33 cellular contexts compared by ENCODE assay signal in genomic region chr2:64848363-64848762, GRCh38.
DNase-seq lines count a peak whose midpoint lies in the region; ATAC-seq, FAIRE-seq and TF ChIP-seq lines count a peak whose summit lies in the region.
"Had no signal": no experiment of that assay in that cellular context is flagged by ENCODE, and none has a peak within 500 bp of the region (broad histone marks: within the 10 kb centered on the region; RNA-seq: fewer than 3 reads in every experiment).

No MANE protein-coding gene starts in this region.

- no peak overlapping the region for H3K27ac ChIP-seq in CD4-positive, alpha-beta memory T cell (ENCODE audit: low read depth, low read length)
- H3K27ac ChIP-seq: GM23248, thyroid gland had no signal

- CTCF ChIA-PET in CD4-positive, alpha-beta memory T cell (lab: Charles Lee; ENCODE audit: partially characterized antibody): interaction anchor here (0.9 to 1.6 kb wide), 5 partner anchors 12 to 241 kb away, joined by 3 to 4 read pairs (median 3); no protein-coding TSS in a partner anchor

- no peaks in the 10 kb centered on the region for H3K4me1 ChIP-seq in CD4-positive, alpha-beta memory T cell (ENCODE audit: insufficient read depth, low read length)
- H3K4me1 ChIP-seq: thyroid gland had no signal

- no peaks in the 10 kb centered on the region for H3K36me3 ChIP-seq in bronchial epithelial cell (ENCODE audit: control insufficient read depth, insufficient read depth, low read length)
- no peaks in the 10 kb centered on the region for H3K36me3 ChIP-seq in CD4-positive, alpha-beta memory T cell (ENCODE audit: insufficient read depth, low read length)
- H3K36me3 ChIP-seq: esophagus squamous epithelium, thyroid gland had no signal

- intact Hi-C loops in CD4-positive, alpha-beta memory T cell (cut with micrococcal nuclease): no loop called here

- no peaks in the 10 kb centered on the region for H3K27me3 ChIP-seq in bronchial epithelial cell (ENCODE audit: control insufficient read depth, insufficient read depth, low read length)
- H3K27me3 ChIP-seq in CD4-positive, alpha-beta memory T cell (ENCODE audit: insufficient read depth, low read length): no peaks in the 10 kb centered on the region
- H3K27me3 ChIP-seq: esophagus squamous epithelium, thyroid gland had no signal

- peaks cover 0 to 7% of the 10 kb centered on the region in 2 donors for H3K36me3 Mint-ChIP-seq in naive B cell
- no peaks in the 10 kb centered on the region for H3K36me3 Mint-ChIP-seq in type B pancreatic cell
- no peaks in the 10 kb centered on the region for H3K36me3 Mint-ChIP-seq in CD4-positive, alpha-beta memory T cell
- H3K36me3 Mint-ChIP-seq: naive thymus-derived CD8-positive, alpha-beta T cell had no signal

- H3K4me3 ChIP-seq in bronchial epithelial cell (ENCODE audit: low read depth, low read length): no peak overlapping the region
- H3K4me3 ChIP-seq in CD4-positive, alpha-beta memory T cell (ENCODE audit: low read length in 2 of 2): no peak overlapping the region
- H3K4me3 ChIP-seq: esophagus squamous epithelium, GM23248, thyroid gland had no signal

- H3K4me3 Mint-ChIP-seq in naive B cell (peak overlapping the region in 2 of 8 donors; percentile 8 to 12), type B pancreatic cell (no peak overlapping the region)
- H3K4me3 Mint-ChIP-seq in CD4-positive, alpha-beta memory T cell: no peak overlapping the region
- H3K4me3 Mint-ChIP-seq: endodermal cell; HFFc6; naive thymus-derived CD8-positive, alpha-beta T cell; stimulated activated naive CD8-positive, alpha-beta T cell treated with anti-CD3 and anti-CD28 coated beads, Interleukin-15, amount 100 ng/mL, for 72 hours; T-helper 1 cell treated with Interleukin-12 subunit alpha and Interleukin-12 subunit beta and Interleukin-4 antibody, amounts not matched to agents 30 μg/mL and 1 μg/mL, for 36 hours had no signal

- H3K9me3 Mint-ChIP-seq in naive B cell (no peaks in the 10 kb centered on the region), type B pancreatic cell (no peaks in the 10 kb centered on the region)
- H3K9me3 Mint-ChIP-seq in CD4-positive, alpha-beta memory T cell: no peaks in the 10 kb centered on the region
- H3K9me3 Mint-ChIP-seq: endodermal cell; HFFc6; naive thymus-derived CD8-positive, alpha-beta T cell; stimulated activated naive CD8-positive, alpha-beta T cell treated with anti-CD3 and anti-CD28 coated beads, Interleukin-15, amount 100 ng/mL, for 72 hours; T-helper 1 cell treated with Interleukin-12 subunit alpha and Interleukin-12 subunit beta and Interleukin-4 antibody, amounts not matched to agents 30 μg/mL and 1 μg/mL, for 36 hours had no signal

- H3K9me3 ChIP-seq in CD4-positive, alpha-beta memory T cell (ENCODE audit: control insufficient read depth in 1 of 2, low read length in 2 of 2): no peaks in the 10 kb centered on the region
- H3K9me3 ChIP-seq: esophagus squamous epithelium, thyroid gland had no signal

- no peak for TF ChIP-seq CTCF in bronchial epithelial cell (IDR thresholded peaks at IDR 0.05; ENCODE audit: insufficient read depth, low read length, severe bottlenecking)
- no peak for TF ChIP-seq CTCF in type B pancreatic cell (conservative IDR thresholded peaks at IDR 0.05)

- H3K27me3 Mint-ChIP-seq in naive B cell (no peaks in the 10 kb centered on the region), type B pancreatic cell (no peaks in the 10 kb centered on the region)
- no peaks in the 10 kb centered on the region for H3K27me3 Mint-ChIP-seq in CD4-positive, alpha-beta memory T cell
- H3K27me3 Mint-ChIP-seq: stimulated activated naive CD8-positive, alpha-beta T cell treated with anti-CD3 and anti-CD28 coated beads, Interleukin-15, amount 100 ng/mL, for 72 hours had no signal

- H3K4me1 Mint-ChIP-seq in naive B cell: peaks cover 37 to 61% (median 59%) of the 10 kb centered on the region in 3 donors
- peaks cover 27% of the 10 kb centered on the region for H3K4me1 Mint-ChIP-seq in type B pancreatic cell (ENCODE audit: unreplicated experiment)
- no peaks in the 10 kb centered on the region for H3K4me1 Mint-ChIP-seq in CD4-positive, alpha-beta memory T cell
- H3K4me1 Mint-ChIP-seq: endodermal cell had no signal

- FAIRE-seq in bronchial epithelial cell (lab: Jason Lieb, UNC): no peak
- FAIRE-seq: astrocyte, G401.6, TTC549 had no signal

- POLR2A ChIA-PET in CD4-positive, alpha-beta memory T cell (lab: Charles Lee; ENCODE audit: partially characterized antibody): interaction anchor here (1.0 kb wide), 1 partner anchor 194 kb away, joined by 4 read pairs; the partner anchor contains the start of gene SERTAD2

- DNase-seq in HPDE6-E6E7 (ENCODE audit: extremely low spot score) (peak; percentile 58), bronchial epithelial cell (ENCODE audit: low read depth) (peak; percentile 85), naive B cell (no peak), type B pancreatic cell (ENCODE audit: extremely low spot score, unreplicated experiment) (no peak), NCI-H2227 treated with DMSO at 0.1 percent for 48 hours (lab: John Stamatoyannopoulos, UW) (no peak), CD1c-positive myeloid dendritic cell (ENCODE audit: extremely low spot score) (no peak)
- no peak for DNase-seq in CD4-positive, alpha-beta memory T cell
- DNase-seq: activated CD4-positive, alpha-beta T cell treated with anti-CD3 and anti-CD28 coated beads, Interleukin-2, amount 50 U/mL, for 48 hours; activated CD4-positive, CD25-positive, alpha-beta regulatory T cell treated with anti-CD3 and anti-CD28 coated beads, Interleukin-2, amount 50 U/mL, for 72 hours; activated T-cell treated with anti-CD3 and anti-CD28 coated beads, Interleukin-2, amount 50 U/mL, for 48 hours; caudate nucleus; cortex of kidney; endodermal cell; esophagus squamous epithelium; foreskin melanocyte; GM23248; HFFc6; KBM-7; kidney glomerular epithelial cell; naive thymus-derived CD8-positive, alpha-beta T cell; NCI-H1092 treated with DMSO at 0.1 percent for 48 hours; NCI-H1694 treated with DMSO at 0.1 percent for 48 hours; NCI-H524 treated with DMSO at 0.1 percent for 48 hours; PC-3; stimulated activated CD4-positive, alpha-beta T cell treated with anti-CD3 and anti-CD28 coated beads, Interleukin-1b, Interleukin-23, amount 100 ng/mL, for 48 hours; stimulated activated naive CD8-positive, alpha-beta T cell treated with anti-CD3 and anti-CD28 coated beads, Interleukin-15, amount 100 ng/mL, for 72 hours; thyroid gland had no signal

- no peak for ATAC-seq in naive B cell (ENCODE audit: low read depth in 2 of 2)
- ATAC-seq: naive thymus-derived CD8-positive, alpha-beta T cell; PC-3; Right ventricle myocardium inferior; SK-N-SH treated with all-trans-retinoic acid at 6 μM for 48 hours; stimulated activated naive CD8-positive, alpha-beta T cell treated with anti-CD3 and anti-CD28 coated beads, Interleukin-15, amount 100 ng/mL, for 72 hours had no signal

- peak overlapping the region in 5 of 6 donors; percentile 28 to 87 (median 45) for H3K27ac Mint-ChIP-seq in naive B cell
- H3K27ac Mint-ChIP-seq in type B pancreatic cell: peak overlapping the region; percentile 88
- H3K27ac Mint-ChIP-seq in CD4-positive, alpha-beta memory T cell: no peak overlapping the region
- H3K27ac Mint-ChIP-seq: endodermal cell; HFFc6; naive thymus-derived CD8-positive, alpha-beta T cell; stimulated activated naive CD8-positive, alpha-beta T cell treated with anti-CD3 and anti-CD28 coated beads, Interleukin-15, amount 100 ng/mL, for 72 hours; T-helper 1 cell treated with Interleukin-12 subunit alpha and Interleukin-12 subunit beta and Interleukin-4 antibody, amounts not matched to agents 30 μg/mL and 1 μg/mL, for 36 hours had no signal

Comparison
In these comparisons a context has a peak if more than half of its experiments do, and no peak if none do; other contexts are left out.
1. DNase-seq: peak in HPDE6-E6E7 (single experiment) and bronchial epithelial cell (single experiment); none in naive B cell (single experiment), type B pancreatic cell (single experiment), NCI-H2227 treated with DMSO at 0.1 percent for 48 hours (single experiment), CD4-positive, alpha-beta memory T cell (0 of 5) and CD1c-positive myeloid dendritic cell (single experiment).
2. H3K27ac Mint-ChIP-seq: peak in naive B cell (5 of 6) and type B pancreatic cell (single experiment); none in CD4-positive, alpha-beta memory T cell (0 of 7).